In genomic region chr7:151552352-151553028, GRCh38 we compare ENCODE assay signal across 2 cellular contexts.
TF ChIP-seq lines count a peak whose summit lies in the region.

No MANE protein-coding gene starts in this region.

TF ChIP-seq in GM23338, 12 proteins besides CTCF, POLR2A, EP300 and RAD21:
- no peak for TF ChIP-seq NANOG (IDR thresholded peaks at IDR 0.05; ENCODE audit: borderline replicate concordance)
- TF ChIP-seq ETS1 (IDR thresholded peaks at IDR 0.05), result no peak
- TF ChIP-seq ZNF462 (CRISPR knock-in tag; IDR thresholded peaks at IDR 0.05), result no peak
- no peak for TF ChIP-seq EZH2phosphoT487 (IDR thresholded peaks at IDR 0.05; ENCODE audit: unreplicated experiment)

TF ChIP-seq in H1, 55 proteins besides CTCF, POLR2A, EP300 and RAD21:
- TF ChIP-seq SIN3A (conservative IDR thresholded peaks at IDR 0.05 in 1 of 2, IDR thresholded peaks at IDR 0.05 in 1 of 2; ENCODE audit: low read depth in 1 of 2, low read length in 2 of 2) (no peak), MAFK (IDR thresholded peaks at IDR 0.05; ENCODE audit: low read depth, low read length) (no peak), JUND (IDR thresholded peaks at IDR 0.05; ENCODE audit: low read length) (no peak), CEBPB (IDR thresholded peaks at IDR 0.05; ENCODE audit: low read depth, low read length) (peak; percentile 91), TAF1 (IDR thresholded peaks at IDR 0.05; ENCODE audit: low read depth, low read length) (no peak), YY1 (IDR thresholded peaks at IDR 0.05; ENCODE audit: low read depth, low read length) (no peak)
